In genomic region chr9:27528886-27529315, GRCh38 we compare ENCODE assay signal across 8 cellular contexts.
A peak's percentile ranks its signal among the peaks of the same experiment; 100 is the strongest.
DNase-seq lines count a peak whose midpoint lies in the region; ATAC-seq and TF ChIP-seq lines count a peak whose summit lies in the region.

No MANE protein-coding gene starts in this region.

- H3K4me3 Mint-ChIP-seq in memory B cell: peak overlapping the region; percentile 97

- ATAC-seq in GM19395 (IDR thresholded peaks at IDR 0.05; ENCODE audit: unreplicated experiment) (peak; percentile 50), HG03520 (IDR thresholded peaks at IDR 0.05; ENCODE audit: unreplicated experiment) (peak; percentile 39), memory B cell (ENCODE audit: low read depth) (peak; percentile 64)

- H3K4me1 Mint-ChIP-seq in memory B cell: peaks cover 36% of the 10 kb centered on the region

- H3K9me3 Mint-ChIP-seq in memory B cell: no peaks in the 10 kb centered on the region

- TF ChIP-seq CTCF in AG09309 (IDR thresholded peaks at IDR 0.05; ENCODE audit: control insufficient read depth, insufficient read depth, low read depth, low read length, missing control alignments): no peak

- DNase-seq in AG09309 (ENCODE audit: low read depth) (no peak), memory B cell (ENCODE audit: low spot score in 2 of 2) (peak in 1 of 2 donors; percentile 58), OCI-M2 (lab: John Stamatoyannopoulos, UW; ENCODE audit: unreplicated experiment) (no peak)
- DNase-seq in activated CD4-positive, alpha-beta T cell treated with anti-CD3 and anti-CD28 coated beads, Interleukin-2, amount 50 U/mL, for 24 hours (ENCODE audit: low read depth in 1 of 2, low spot score in 1 of 2): peak; percentile 11 to 13
- peak; percentile 10 for DNase-seq in effector CD4-positive, alpha-beta T cell
- DNase-seq in stimulated activated CD8-positive, alpha-beta memory T cell treated with anti-CD3 and anti-CD28 coated beads, Interleukin-4, amount 100 ng/mL, for 24 hours (ENCODE audit: low read depth): peak; percentile 19

- peak overlapping the region; percentile 95 for H3K27ac Mint-ChIP-seq in memory B cell

- H3K4me3 ChIP-seq in AG09309 (ENCODE audit: control insufficient read depth, low read depth, low read length): peak overlapping the region; percentile 48

- no peaks in the 10 kb centered on the region for H3K27me3 Mint-ChIP-seq in memory B cell

- H3K36me3 Mint-ChIP-seq in memory B cell: peaks cover 5% of the 10 kb centered on the region

Comparison
In these comparisons a context has a peak if more than half of its experiments do, and no peak if none do; other contexts are left out.
1. DNase-seq: peak in activated CD4-positive, alpha-beta T cell treated with anti-CD3 and anti-CD28 coated beads, Interleukin-2, amount 50 U/mL, for 24 hours (2 of 2), effector CD4-positive, alpha-beta T cell (single experiment) and stimulated activated CD8-positive, alpha-beta memory T cell treated with anti-CD3 and anti-CD28 coated beads, Interleukin-4, amount 100 ng/mL, for 24 hours (single experiment); none in AG09309 (single experiment) and OCI-M2 (single experiment).
2. Peak in every context shown above with its lines, with median percentiles within 50 percentile points of each other: ATAC-seq.